In the genomic region with DNA sequence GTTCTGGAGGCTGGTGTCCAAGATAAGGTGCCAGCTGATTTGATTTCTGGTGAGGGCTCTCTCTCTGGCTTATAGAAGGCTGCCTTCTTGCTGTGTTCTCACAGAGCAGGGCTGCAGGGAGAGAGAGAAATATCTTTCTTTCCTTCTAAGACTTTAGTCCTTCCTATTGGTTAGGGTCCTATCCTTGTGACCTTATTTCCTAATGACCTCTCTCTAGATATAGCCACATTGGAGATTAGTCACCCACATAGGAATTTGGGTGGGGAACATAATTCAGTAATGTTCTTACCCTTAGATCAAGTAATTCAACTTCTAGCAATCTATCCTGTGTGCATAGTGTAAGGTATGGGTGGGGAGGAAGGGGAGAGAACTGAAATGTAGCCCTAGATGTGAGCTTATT, we compare ENCODE assay signal across 15 cellular contexts.
"Had no signal": no experiment of that assay in that cellular context is flagged by ENCODE, and none has a peak within 500 bp of the region (broad histone marks: within the 10 kb centered on the region; RNA-seq: fewer than 3 reads in every experiment).

No MANE protein-coding gene starts in this region.

- DNase-seq: activated gamma-delta T cell; activated naive CD8-positive, alpha-beta T cell treated with anti-CD3 and anti-CD28 coated beads for 36 hours; activated T-cell treated with anti-CD3 and anti-CD28 coated beads, Interleukin-2, amount 50 U/mL, for 1 hour; anterior cingulate cortex; dorsolateral prefrontal cortex; heart right ventricle; islet precursor cell; left ventricle myocardium inferior; mesenchymal stem cell; nephron progenitor cell; stomach; uterus had no signal

- FAIRE-seq: endometrium, frontal cortex had no signal

- H3K36me3 ChIP-seq: heart right ventricle, left ventricle myocardium inferior, stomach, uterus had no signal

- H3K4me3 ChIP-seq: dorsolateral prefrontal cortex, heart right ventricle, left ventricle myocardium inferior, skin epidermis, stomach, uterus had no signal

- H3K4me1 ChIP-seq: left ventricle myocardium inferior, stomach, uterus had no signal

- H3K27ac ChIP-seq: dorsolateral prefrontal cortex, heart right ventricle, left ventricle myocardium inferior, skin epidermis, stomach, uterus had no signal

- H3K9me3 ChIP-seq: left ventricle myocardium inferior, uterus had no signal

- ATAC-seq: heart right ventricle had no signal

- H3K27me3 ChIP-seq: dorsolateral prefrontal cortex, stomach, uterus had no signal
